In the genomic region with DNA sequence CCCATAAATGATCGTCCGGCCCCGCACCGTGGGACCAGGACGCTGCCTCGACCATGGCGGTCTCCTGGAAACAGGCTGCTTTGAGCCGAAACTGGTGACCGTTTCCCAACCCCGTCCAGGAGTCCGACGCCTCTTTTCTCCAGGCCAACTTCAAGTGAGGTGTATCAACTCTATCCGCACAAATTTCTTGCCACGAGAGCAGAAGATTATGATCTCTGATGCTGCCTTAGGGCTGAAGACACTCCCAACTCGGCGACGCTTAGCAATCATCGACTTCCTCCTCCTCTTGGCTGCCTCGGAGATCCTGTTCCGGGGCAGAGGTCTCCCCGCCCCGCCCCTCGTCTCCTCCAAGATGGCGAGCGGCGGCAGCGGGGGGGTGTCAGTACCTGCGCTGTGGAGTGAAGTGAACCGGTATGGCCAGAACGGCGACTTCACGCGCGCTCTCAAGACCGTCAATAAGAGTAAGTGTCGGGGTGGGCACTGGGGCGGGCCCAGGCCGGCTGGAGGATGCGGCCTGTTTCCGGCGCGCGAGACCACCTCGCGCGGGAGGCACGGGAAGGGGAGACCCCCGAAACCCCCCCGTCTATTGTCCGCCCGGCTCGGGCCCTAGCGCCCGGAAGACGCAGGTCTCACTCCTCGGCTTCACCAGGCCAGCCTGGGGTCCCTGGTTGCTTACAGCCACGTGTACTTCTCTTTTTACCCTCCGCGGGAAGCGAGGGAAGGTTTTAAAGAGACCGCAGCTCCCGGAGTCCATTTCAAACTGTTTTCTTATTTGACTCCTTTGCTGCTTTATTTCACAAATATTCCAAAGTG, we compare ENCODE assay signal across 8 cellular contexts. TPM values are rescaled to one million over a fixed set of nuclear protein-coding genes. Genes with fewer than 3 reads are reported as not detected.
DNase-seq lines count a peak whose midpoint lies in the region; ATAC-seq and TF ChIP-seq lines count a peak whose summit lies in the region.

A gene with protein sequence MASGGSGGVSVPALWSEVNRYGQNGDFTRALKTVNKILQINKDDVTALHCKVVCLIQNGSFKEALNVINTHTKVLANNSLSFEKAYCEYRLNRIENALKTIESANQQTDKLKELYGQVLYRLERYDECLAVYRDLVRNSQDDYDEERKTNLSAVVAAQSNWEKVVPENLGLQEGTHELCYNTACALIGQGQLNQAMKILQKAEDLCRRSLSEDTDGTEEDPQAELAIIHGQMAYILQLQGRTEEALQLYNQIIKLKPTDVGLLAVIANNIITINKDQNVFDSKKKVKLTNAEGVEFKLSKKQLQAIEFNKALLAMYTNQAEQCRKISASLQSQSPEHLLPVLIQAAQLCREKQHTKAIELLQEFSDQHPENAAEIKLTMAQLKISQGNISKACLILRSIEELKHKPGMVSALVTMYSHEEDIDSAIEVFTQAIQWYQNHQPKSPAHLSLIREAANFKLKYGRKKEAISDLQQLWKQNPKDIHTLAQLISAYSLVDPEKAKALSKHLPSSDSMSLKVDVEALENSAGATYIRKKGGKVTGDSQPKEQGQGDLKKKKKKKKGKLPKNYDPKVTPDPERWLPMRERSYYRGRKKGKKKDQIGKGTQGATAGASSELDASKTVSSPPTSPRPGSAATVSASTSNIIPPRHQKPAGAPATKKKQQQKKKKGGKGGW (plus strand): TSS at position 334 of the 813 bp plus-strand sequence. CDS start 19 bp downstream, at position 353.

- H3K9me3 ChIP-seq in RWPE2 (ENCODE audit: severe bottlenecking) = no peaks in the 10 kb centered on the region

- H3K4me3 ChIP-seq in GM23338 (peak within 1 kb of the TSS; percentile 97), RWPE2 (ENCODE audit: severe bottlenecking) (peak within 1 kb of the TSS; percentile 91)

- H3K36me3 Mint-ChIP-seq in GM23338 (ENCODE audit: low read depth) = peaks cover 43% of the 10 kb centered on the region
- H3K36me3 Mint-ChIP-seq in natural killer cell treated with Interleukin-12 subunit alpha and Interleukin-12 subunit beta and Interleukin-15 and Interleukin-18, amount 100 ng/mL, for 72 hours = peaks cover 13% of the 10 kb centered on the region

- H3K27ac Mint-ChIP-seq in GM23338 = peak within 1 kb of the TSS; percentile 97
- H3K27ac Mint-ChIP-seq in natural killer cell treated with Interleukin-12 subunit alpha and Interleukin-12 subunit beta and Interleukin-15 and Interleukin-18, amount 100 ng/mL, for 72 hours = peak within 1 kb of the TSS; percentile 96 to 99

- H3K4me1 ChIP-seq in GM23338 (ENCODE audit: insufficient read depth) (peaks cover 17% of the 10 kb centered on the region), RWPE2 (ENCODE audit: insufficient read depth, poor library complexity, severe bottlenecking) (peaks cover 29% of the 10 kb centered on the region)

- peak within 1 kb of the TSS; percentile 92 for H3K4me3 Mint-ChIP-seq in GM23338
- peak within 1 kb of the TSS; percentile 100 for H3K4me3 Mint-ChIP-seq in natural killer cell treated with Interleukin-12 subunit alpha and Interleukin-12 subunit beta and Interleukin-15 and Interleukin-18, amount 100 ng/mL, for 72 hours

- peaks cover 6% of the 10 kb centered on the region for H4K20me1 ChIP-seq in GM23338 (replicated peaks; ENCODE audit: insufficient read depth)

- H3F3A ChIP-seq in GM23338 (replicated peaks; ENCODE audit: low read depth) = no peaks in the 10 kb centered on the region

- peak within 1 kb of the TSS; percentile 90 for H2AFZ ChIP-seq in GM23338

- peaks cover 5% of the 10 kb centered on the region for H3K27me3 Mint-ChIP-seq in GM23338 (ENCODE audit: insufficient read depth, low read depth, poor library complexity)
- no peaks in the 10 kb centered on the region for H3K27me3 Mint-ChIP-seq in natural killer cell treated with Interleukin-12 subunit alpha and Interleukin-12 subunit beta and Interleukin-15 and Interleukin-18, amount 100 ng/mL, for 72 hours

- H3K27ac ChIP-seq in GM23338 (ENCODE audit: low read depth) (peak within 1 kb of the TSS; percentile 87), RWPE2 (ENCODE audit: poor library complexity, severe bottlenecking) (peak within 1 kb of the TSS; percentile 85)

- H3K9me3 Mint-ChIP-seq in GM23338 = no peaks in the 10 kb centered on the region; the same call in 2 of the 3 replicates
- H3K9me3 Mint-ChIP-seq in natural killer cell treated with Interleukin-12 subunit alpha and Interleukin-12 subunit beta and Interleukin-15 and Interleukin-18, amount 100 ng/mL, for 72 hours = no peaks in the 10 kb centered on the region

- TF ChIP-seq CTCF in GM23338 (conservative IDR thresholded peaks at IDR 0.05; ENCODE audit: low read depth in 2 of 2) (no peak), RWPE2 (IDR thresholded peaks at IDR 0.05; ENCODE audit: poor library complexity, severe bottlenecking) (no peak)

- H3K9me2 ChIP-seq in GM23338 (ENCODE audit: insufficient read depth) = no peaks in the 10 kb centered on the region

- peaks cover 57% of the 10 kb centered on the region for H3K79me2 ChIP-seq in GM23338 (replicated peaks; ENCODE audit: insufficient read depth)

- peaks cover 17% of the 10 kb centered on the region for H3K36me3 ChIP-seq in GM23338 (ENCODE audit: insufficient read depth)
- peaks cover 39% of the 10 kb centered on the region for H3K36me3 ChIP-seq in RWPE2 (ENCODE audit: low read depth)

- peaks cover 25% of the 10 kb centered on the region for H3K4me1 Mint-ChIP-seq in GM23338
- H3K4me1 Mint-ChIP-seq in natural killer cell treated with Interleukin-12 subunit alpha and Interleukin-12 subunit beta and Interleukin-15 and Interleukin-18, amount 100 ng/mL, for 72 hours (ENCODE audit: low read depth in 2 of 2) = peaks cover 35 to 48% of the 10 kb centered on the region in 2 donors

- peak; percentile 90 for ATAC-seq in GM23338
- peak; percentile 84 for ATAC-seq in RWPE2 (ENCODE audit: low read depth)
- peak; percentile 97 to 98 for ATAC-seq in natural killer cell treated with Interleukin-12 subunit alpha and Interleukin-12 subunit beta and Interleukin-15 and Interleukin-18, amount 100 ng/mL, for 72 hours
- peak; percentile 90 for ATAC-seq in stimulated activated naive CD8-positive, alpha-beta T cell treated with anti-CD3 and anti-CD28 coated beads, Interleukin-15, Interleukin-2, amounts not matched to agents 100 U/mL and 50 U/mL, for 24 hours

- DNase-seq in Daoy (ENCODE audit: low read depth) (peak; percentile 82), GM23338 (ENCODE audit: low spot score) (peak; percentile 94), LHCN-M2 (ENCODE audit: low read depth) (peak; percentile 81), RWPE2 (ENCODE audit: low spot score) (peak; percentile 89), fibroblast of peridontal ligament (ENCODE audit: extremely low read depth) (peak; percentile 80)
- peak; percentile 84 for DNase-seq in activated T-helper 9 cell treated with anti-CD3 and anti-CD28 coated beads, Interleukin-2, amount 50 U/mL, for 16 hours (ENCODE audit: low read depth)
- DNase-seq in natural killer cell treated with Interleukin-12 subunit alpha and Interleukin-12 subunit beta and Interleukin-15 and Interleukin-18, amount 100 ng/mL, for 72 hours (ENCODE audit: low spot score) = peak; percentile 90
- DNase-seq in stimulated activated naive CD8-positive, alpha-beta T cell treated with anti-CD3 and anti-CD28 coated beads, Interleukin-15, Interleukin-2, amounts not matched to agents 100 U/mL and 50 U/mL, for 24 hours = peak; percentile 90

- peak within 1 kb of the TSS; percentile 88 for H3K4me2 ChIP-seq in GM23338

- H3K27me3 ChIP-seq in GM23338 (ENCODE audit: insufficient read depth) (no peaks in the 10 kb centered on the region), RWPE2 (ENCODE audit: insufficient read depth, poor library complexity, severe bottlenecking) (no peaks in the 10 kb centered on the region)

TF ChIP-seq in GM23338, 12 proteins besides CTCF, POLR2A, EP300 and RAD21:
- TF ChIP-seq POLR2AphosphoS5 (IDR thresholded peaks at IDR 0.05; ENCODE audit: low read depth) (peak; percentile 89), NANOG (IDR thresholded peaks at IDR 0.05; ENCODE audit: borderline replicate concordance) (no peak)
- TF ChIP-seq, protein P1, sequence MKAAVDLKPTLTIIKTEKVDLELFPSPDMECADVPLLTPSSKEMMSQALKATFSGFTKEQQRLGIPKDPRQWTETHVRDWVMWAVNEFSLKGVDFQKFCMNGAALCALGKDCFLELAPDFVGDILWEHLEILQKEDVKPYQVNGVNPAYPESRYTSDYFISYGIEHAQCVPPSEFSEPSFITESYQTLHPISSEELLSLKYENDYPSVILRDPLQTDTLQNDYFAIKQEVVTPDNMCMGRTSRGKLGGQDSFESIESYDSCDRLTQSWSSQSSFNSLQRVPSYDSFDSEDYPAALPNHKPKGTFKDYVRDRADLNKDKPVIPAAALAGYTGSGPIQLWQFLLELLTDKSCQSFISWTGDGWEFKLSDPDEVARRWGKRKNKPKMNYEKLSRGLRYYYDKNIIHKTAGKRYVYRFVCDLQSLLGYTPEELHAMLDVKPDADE (IDR thresholded peaks at IDR 0.05) = peak; percentile 66

RNA-seq across cellular contexts. Expression of the gene that starts here (rescaled TPM):
- 41.2 and 44.5 TPM in 2 replicates for total RNA-seq in Daoy (2014; rRNA removed; shearing (Covaris generic))
- total RNA-seq in GM23338 (2014; rRNA removed; shearing (Covaris generic)) = 73.1 and 84.6 TPM in 2 replicates
- 114 and 174 TPM in 2 replicates for polyA plus RNA-seq in GM23338 (2016; fragmentation: Nextera tagmentation; extraction: Ambion mirVana)
- total RNA-seq in LHCN-M2 (2014; rRNA removed) = 73.8 and 86.5 TPM in 2 replicates
- 63.1 TPM for polyA plus RNA-seq in LHCN-M2 (2012)
- 100 to 1,000 TPM; 145 to 150 TPM for total RNA-seq in natural killer cell treated with Interleukin-12 subunit alpha and Interleukin-12 subunit beta and Interleukin-15 and Interleukin-18, amount 100 ng/mL, for 72 hours

Comparison
In these comparisons a context has a peak if more than half of its experiments do, and no peak if none do; other contexts are left out.
1. Peak in every context shown above with its lines: DNase-seq, ATAC-seq, H3K4me3 ChIP-seq and H3K27ac ChIP-seq.